ENCODE assay signal across 11 cellular contexts in genomic region chr12:88391556-88391955, GRCh38.
DNase-seq lines count a peak whose midpoint lies in the region; ATAC-seq and TF ChIP-seq lines count a peak whose summit lies in the region.
"Had no signal": no experiment of that assay in that cellular context is flagged by ENCODE, and none has a peak within 500 bp of the region (broad histone marks: within the 10 kb centered on the region; RNA-seq: fewer than 3 reads in every experiment).

No MANE protein-coding gene starts in this region.

- peaks cover 8% of the 10 kb centered on the region for H3K27me3 Mint-ChIP-seq in stimulated activated memory B cell treated with anti-CD40 and anti-IgM and Interleukin-4, amounts not matched to agents 10 μg/mL and 1 μg/mL and 100 μg/mL, for 72 hours

- H3K36me3 Mint-ChIP-seq in stimulated activated effector memory CD8-positive, alpha-beta T cell treated with anti-CD3 and anti-CD28 coated beads, Interleukin-12 subunit alpha, Interleukin-12 subunit beta, amount 100 ng/mL, for 72 hours, result no peaks in the 10 kb centered on the region
- no peaks in the 10 kb centered on the region for H3K36me3 Mint-ChIP-seq in stimulated activated memory B cell treated with anti-CD40 and anti-IgM and Interleukin-4, amounts not matched to agents 10 μg/mL and 1 μg/mL and 100 μg/mL, for 72 hours

- no peak overlapping the region for H3K4me3 ChIP-seq in thyroid gland (replicated peaks in 1 of 3)
- no peak overlapping the region for H3K4me3 ChIP-seq in ovary
- H3K4me3 ChIP-seq: lung, Peyer's patch had no signal

- no peaks in the 10 kb centered on the region for H3K36me3 ChIP-seq in thyroid gland
- no peaks in the 10 kb centered on the region for H3K36me3 ChIP-seq in ovary
- H3K36me3 ChIP-seq: Peyer's patch had no signal

- intact Hi-C loops in thyroid gland (cut with DNase I), result no loop called here
- intact Hi-C loops in ovary (cut with DNase I), result no loop called here

- TF ChIP-seq POLR2A in thyroid gland (IDR thresholded peaks at IDR 0.05), result no peak
- no peak for TF ChIP-seq POLR2A in ovary (IDR thresholded peaks at IDR 0.05)

- no peaks in the 10 kb centered on the region for H3K9me3 Mint-ChIP-seq in stimulated activated effector memory CD8-positive, alpha-beta T cell treated with anti-CD3 and anti-CD28 coated beads, Interleukin-12 subunit alpha, Interleukin-12 subunit beta, amount 100 ng/mL, for 72 hours
- peaks cover 2% of the 10 kb centered on the region for H3K9me3 Mint-ChIP-seq in stimulated activated memory B cell treated with anti-CD40 and anti-IgM and Interleukin-4, amounts not matched to agents 10 μg/mL and 1 μg/mL and 100 μg/mL, for 72 hours

- H3K4me3 Mint-ChIP-seq in stimulated activated effector memory CD8-positive, alpha-beta T cell treated with anti-CD3 and anti-CD28 coated beads, Interleukin-12 subunit alpha, Interleukin-12 subunit beta, amount 100 ng/mL, for 72 hours, result no peak overlapping the region
- no peak overlapping the region for H3K4me3 Mint-ChIP-seq in stimulated activated memory B cell treated with anti-CD40 and anti-IgM and Interleukin-4, amounts not matched to agents 10 μg/mL and 1 μg/mL and 100 μg/mL, for 72 hours

- H3K4me1 ChIP-seq in thyroid gland (no peaks in the 10 kb centered on the region), ovary (ENCODE audit: insufficient read depth) (no peaks in the 10 kb centered on the region)
- H3K4me1 ChIP-seq: Peyer's patch had no signal

- H3K4me1 Mint-ChIP-seq in stimulated activated effector memory CD8-positive, alpha-beta T cell treated with anti-CD3 and anti-CD28 coated beads, Interleukin-12 subunit alpha, Interleukin-12 subunit beta, amount 100 ng/mL, for 72 hours, result no peaks in the 10 kb centered on the region
- no peaks in the 10 kb centered on the region for H3K4me1 Mint-ChIP-seq in stimulated activated memory B cell treated with anti-CD40 and anti-IgM and Interleukin-4, amounts not matched to agents 10 μg/mL and 1 μg/mL and 100 μg/mL, for 72 hours

- ATAC-seq in activated CD4-positive, CD25-positive, alpha-beta regulatory T cell treated with anti-CD3 and anti-CD28 coated beads, Interleukin-2, amount 50 U/mL, for 24 hours, result peak; percentile 71 to 74
- peak; percentile 54 for ATAC-seq in HG03342 (IDR thresholded peaks at IDR 0.05; ENCODE audit: unreplicated experiment)
- ATAC-seq in stimulated activated effector memory CD8-positive, alpha-beta T cell treated with anti-CD3 and anti-CD28 coated beads, Interleukin-12 subunit alpha, Interleukin-12 subunit beta, amount 100 ng/mL, for 72 hours, result peak; percentile 65
- ATAC-seq in stimulated activated memory B cell treated with anti-CD40 and anti-IgM and Interleukin-4, amounts not matched to agents 10 μg/mL and 1 μg/mL and 100 μg/mL, for 72 hours, result no peak

- no peaks in the 10 kb centered on the region for H3K27me3 ChIP-seq in thyroid gland
- H3K27me3 ChIP-seq in ovary, result no peaks in the 10 kb centered on the region
- H3K27me3 ChIP-seq: Peyer's patch had no signal

- H3K27ac Mint-ChIP-seq in stimulated activated effector memory CD8-positive, alpha-beta T cell treated with anti-CD3 and anti-CD28 coated beads, Interleukin-12 subunit alpha, Interleukin-12 subunit beta, amount 100 ng/mL, for 72 hours, result no peak overlapping the region
- no peak overlapping the region for H3K27ac Mint-ChIP-seq in stimulated activated memory B cell treated with anti-CD40 and anti-IgM and Interleukin-4, amounts not matched to agents 10 μg/mL and 1 μg/mL and 100 μg/mL, for 72 hours
- H3K27ac Mint-ChIP-seq: activated naive CD4-positive, alpha-beta T cell treated with anti-CD3 and anti-CD28 coated beads, Interleukin-2, amount 50 U/mL, for 72 hours had no signal

- 47 to 59% methylated on average over 1 of the region's 1 CpG for whole genome bisulfite sequencing in thyroid gland, 2 donors
- WGBS in ovary, 3 donors, result 10 to 14% (median 12%) methylated on average over 1 of the region's 1 CpG

- TF ChIP-seq EP300 in ovary (IDR thresholded peaks at IDR 0.05), result no peak

- no peak for DNase-seq in activated CD4-positive, CD25-positive, alpha-beta regulatory T cell treated with anti-CD3 and anti-CD28 coated beads, Interleukin-2, amount 50 U/mL, for 72 hours
- peak; percentile 77 for DNase-seq in astrocyte of the hippocampus (ENCODE audit: low read depth, low spot score)
- no peak for DNase-seq in stimulated activated effector memory CD8-positive, alpha-beta T cell treated with anti-CD3 and anti-CD28 coated beads, Interleukin-12 subunit alpha, Interleukin-12 subunit beta, amount 100 ng/mL, for 72 hours (ENCODE audit: low spot score in 2 of 2)
- DNase-seq in thyroid gland, result no peak
- no peak for DNase-seq in ovary
- DNase-seq: Peyer's patch had no signal

- H3K27ac ChIP-seq in thyroid gland, result no peak overlapping the region
- H3K27ac ChIP-seq in ovary, result no peak overlapping the region
- H3K27ac ChIP-seq: Peyer's patch had no signal

- no peaks in the 10 kb centered on the region for H3K9me3 ChIP-seq in thyroid gland
- no peaks in the 10 kb centered on the region for H3K9me3 ChIP-seq in ovary
- H3K9me3 ChIP-seq: Peyer's patch had no signal

- TF ChIP-seq CTCF in thyroid gland (IDR thresholded peaks at IDR 0.05) (no peak), ovary (IDR thresholded peaks at IDR 0.05) (no peak)
